8 cellular contexts compared by ENCODE assay signal in genomic region chr19:50431343-50432220, GRCh38.
DNase-seq lines count a peak whose midpoint lies in the region; ATAC-seq and TF ChIP-seq lines count a peak whose summit lies in the region.

No MANE protein-coding gene starts in this region.

- peak overlapping the region; percentile 63 for H3K4me3 ChIP-seq in choroid plexus epithelial cell (ENCODE audit: low read depth, low read length)

- H3K27ac ChIP-seq in layer of hippocampus (ENCODE audit: low read depth, low read length): peak overlapping the region; percentile 65

- in situ Hi-C loops in ACHN (cut with HindIII; ENCODE audit: low pct_ligation_motif_present, low pct_unique_long_range_greater_than_20kb, low sequenced_read_pairs): no loop called here

- peaks cover 4% of the 10 kb centered on the region for H3K27me3 ChIP-seq in layer of hippocampus (ENCODE audit: control insufficient read depth, insufficient read depth, low read length)

- DNase-seq in ACHN: peak; percentile 71
- peak; percentile 81 for DNase-seq in NCI-H345 (lab: John Stamatoyannopoulos, UW)
- DNase-seq in activated CD4-positive, alpha-beta T cell treated with anti-CD3 and anti-CD28 coated beads for 24 hours (ENCODE audit: low read depth in 2 of 2): peak; percentile 72 to 82
- DNase-seq in choroid plexus epithelial cell (ENCODE audit: low read depth): peak; percentile 79
- peak; percentile 76 to 80 for DNase-seq in stimulated activated CD4-positive, alpha-beta T cell treated with anti-CD3 and anti-CD28 coated beads, Interleukin-15, amount 100 ng/mL, for 48 hours (ENCODE audit: low read depth in 2 of 2)

- TF ChIP-seq CTCF in choroid plexus epithelial cell (conservative IDR thresholded peaks at IDR 0.05; ENCODE audit: low read depth, low read length): no peak

- ATAC-seq in GM18907 (IDR thresholded peaks at IDR 0.05; ENCODE audit: unreplicated experiment): peak; percentile 74
- ATAC-seq in HG03159 (IDR thresholded peaks at IDR 0.05; ENCODE audit: unreplicated experiment): peak; percentile 69

Comparison
In these comparisons a context has a peak if more than half of its experiments do, and no peak if none do; other contexts are left out.
1. Peak in every context shown above with its lines: DNase-seq, ATAC-seq, H3K4me3 ChIP-seq and H3K27ac ChIP-seq.